ENCODE assay signal across 8 cellular contexts in genomic region chr2:121699421-121700328, GRCh38. TPM values are rescaled to one million over a fixed set of nuclear protein-coding genes. Genes with fewer than 3 reads are reported as not detected.
DNase-seq lines count a peak whose midpoint lies in the region; ATAC-seq, FAIRE-seq and TF ChIP-seq lines count a peak whose summit lies in the region.

No MANE protein-coding gene starts in this region.

- in situ Hi-C loops in Caki2 (cut with HindIII; ENCODE audit: low pct_unique_long_range_greater_than_20kb, low sequenced_read_pairs): no loop called here
- in situ Hi-C loops in astrocyte of the spinal cord (cut with HindIII; ENCODE audit: low sequenced_read_pairs): no loop called here

- H3K9me3 ChIP-seq in right lobe of liver: no peaks in the 10 kb centered on the region

- no peaks in the 10 kb centered on the region for H3K27me3 ChIP-seq in right lobe of liver

- no peaks in the 10 kb centered on the region for H3K36me3 ChIP-seq in right lobe of liver

- ATAC-seq in GM21526 (IDR thresholded peaks at IDR 0.05; ENCODE audit: low FRiP score, unreplicated experiment): peak; percentile 96
- peak; percentile 62 to 85 (median 70) for ATAC-seq in right lobe of liver

- no peak for TF ChIP-seq POLR2A in right lobe of liver (IDR thresholded peaks at IDR 0.05)

- no peaks in the 10 kb centered on the region for H3K4me1 ChIP-seq in right lobe of liver

- WGBS in right lobe of liver (ENCODE audit: insufficient coverage, low coverage, low lambda C conversion rate, missing lambda C conversion rate): 48% methylated on average over 10 of the region's 19 CpGs

- FAIRE-seq in HTR-8/SVneo (lab: Jason Lieb, UNC): no peak

- DNase-seq in Caki2 (ENCODE audit: low read depth): peak; percentile 95
- DNase-seq in HTR-8/SVneo (ENCODE audit: insufficient read length, low spot score): peak; percentile 85
- DNase-seq in T1000 (lab: John Stamatoyannopoulos, UW): peak; percentile 35
- peak; percentile 70 for DNase-seq in astrocyte of the spinal cord (ENCODE audit: low read depth, low spot score)
- DNase-seq in right lobe of liver: peak in 2 of 3 donors; percentile 58 to 59
- DNase-seq in stimulated activated CD8-positive, alpha-beta memory T cell treated with anti-CD3 and anti-CD28 coated beads, Interleukin-4, amount 100 ng/mL, for 24 hours (ENCODE audit: low read depth): peak; percentile 77
- DNase-seq in NCI-H2081 treated with DMSO at 0.1 percent for 48 hours (lab: John Stamatoyannopoulos, UW): no peak

- H3K4me3 ChIP-seq in astrocyte of the spinal cord (ENCODE audit: low read depth, low read length) (no peak overlapping the region), right lobe of liver (no peak overlapping the region)

- no peak for TF ChIP-seq CTCF in astrocyte of the spinal cord (IDR thresholded peaks at IDR 0.05; ENCODE audit: low read depth, low read length)
- no peak for TF ChIP-seq CTCF in right lobe of liver (IDR thresholded peaks at IDR 0.05)

- intact Hi-C loops in right lobe of liver (cut with DNase I): no loop called here

- H3K27ac ChIP-seq in right lobe of liver: no peak overlapping the region

RNA-seq across cellular contexts. Expression of gene NIFK, which starts 37.0 kb away (rescaled TPM):
- total RNA-seq in Caki2 (2014; rRNA removed; shearing (Covaris generic); ENCODE audit: low replicate concordance): 41.2 and 49.2 TPM in 2 replicates
- 10 to 100 TPM; 13.9 to 37.7 (median 27.2) TPM for total RNA-seq in right lobe of liver

RNA-seq across cellular contexts. Expression of gene CLASP1, which starts 50.4 kb away (rescaled TPM):
- 9.5 and 21.0 TPM in 2 replicates for total RNA-seq in Caki2 (2014; rRNA removed; shearing (Covaris generic); ENCODE audit: low replicate concordance)
- 10 to 100 TPM; 19.7 to 32.4 (median 24.1) TPM for total RNA-seq in right lobe of liver

RNA-seq across cellular contexts. Expression of gene TSN, which starts 55.8 kb away (rescaled TPM):
- total RNA-seq in Caki2 (2014; rRNA removed; shearing (Covaris generic); ENCODE audit: low replicate concordance): 20.6 and 32.8 TPM in 2 replicates
- total RNA-seq in right lobe of liver: 10 to 100 TPM; 22.5 to 38.1 (median 27.5) TPM
